Comparison of ENCODE assay signal across 21 cellular contexts in the genomic region with DNA sequence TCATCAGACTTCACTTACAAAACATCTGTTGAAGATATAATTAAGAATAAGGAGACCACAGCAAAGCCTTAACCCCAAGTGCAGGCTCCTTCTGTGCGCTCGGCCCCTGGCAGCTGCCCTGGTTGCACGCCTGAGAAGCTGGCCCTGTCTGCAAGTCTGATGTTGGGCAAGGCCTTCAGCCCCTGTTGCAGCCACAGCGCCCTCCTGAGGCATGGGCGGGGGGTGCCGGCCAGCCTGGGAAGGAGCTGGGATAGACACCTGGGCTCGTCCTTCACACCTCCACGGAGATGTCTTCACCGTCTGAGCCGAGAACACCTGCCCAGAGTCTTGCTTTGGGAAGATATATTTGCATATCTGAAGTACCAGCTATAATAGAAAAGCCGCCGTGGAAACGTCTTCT.
A peak's percentile ranks its signal among the peaks of the same experiment; 100 is the strongest.
DNase-seq lines count a peak whose midpoint lies in the region; ATAC-seq and TF ChIP-seq lines count a peak whose summit lies in the region.
"Had no signal": no experiment of that assay in that cellular context is flagged by ENCODE, and none has a peak within 500 bp of the region (broad histone marks: within the 10 kb centered on the region; RNA-seq: fewer than 3 reads in every experiment).

No MANE protein-coding gene starts in this region.

- H3K9me3 ChIP-seq in WERI-Rb-1 (ENCODE audit: severe bottlenecking) (no peaks in the 10 kb centered on the region), lower lobe of right lung (no peaks in the 10 kb centered on the region)
- H3K9me3 ChIP-seq: upper lobe of left lung had no signal

- CTCF ChIA-PET in HEK293T (lab: Yijun Ruan, JAX) = interaction anchor here (0.8 kb wide), 1 partner anchor 21 kb away, joined by 4 read pairs; no protein-coding TSS in a partner anchor

- H3K27ac ChIP-seq in WERI-Rb-1 = no peak overlapping the region
- H3K27ac ChIP-seq in lower lobe of right lung = no peak overlapping the region
- H3K27ac ChIP-seq: upper lobe of left lung had no signal

- POLR2A ChIA-PET in HEK293T (lab: Yijun Ruan, JAX) = no interaction called here

- ATAC-seq in lower lobe of right lung = no peak
- no peak for ATAC-seq in GM21447 (IDR thresholded peaks at IDR 0.05; ENCODE audit: unreplicated experiment)
- ATAC-seq: activated CD8-positive, alpha-beta memory T cell treated with anti-CD3 and anti-CD28 coated beads, Interleukin-2, amount 10 ng/mL, durations not matched to agents 7 days and 5 days; HepG2 had no signal

- no peaks in the 10 kb centered on the region for H3K27me3 ChIP-seq in WERI-Rb-1 (ENCODE audit: insufficient read depth, low read depth, severe bottlenecking)
- H3K27me3 ChIP-seq in lower lobe of right lung (ENCODE audit: low read depth) = peaks cover 13% of the 10 kb centered on the region
- H3K27me3 ChIP-seq: upper lobe of left lung had no signal

- no peaks in the 10 kb centered on the region for H3K4me1 ChIP-seq in lower lobe of right lung
- H3K4me1 ChIP-seq: upper lobe of left lung had no signal

- H3K4me3 ChIP-seq in WERI-Rb-1 (ENCODE audit: low read depth, low read length) (no peak overlapping the region), lower lobe of right lung (no peak overlapping the region)
- H3K4me3 ChIP-seq: upper lobe of left lung had no signal

- DNase-seq in NCI-H524 (lab: John Stamatoyannopoulos, UW) (peak; percentile 29 to 79), NCI-H524 treated with DMSO at 0.1 percent for 48 hours (lab: John Stamatoyannopoulos, UW) (no peak), HEK293T (ENCODE audit: extremely low spot score) (peak; percentile 45), WERI-Rb-1 (peak; percentile 29), lower lobe of right lung (peak; percentile 22), MV-4-11 (lab: John Stamatoyannopoulos, UW) (no peak), NCI-H2196 treated with DMSO at 0.1 percent for 48 hours (lab: John Stamatoyannopoulos, UW; ENCODE audit: unreplicated experiment) (no peak)
- DNase-seq: activated CD4-positive, alpha-beta T cell treated with anti-CD3 and anti-CD28 coated beads for 1 hour; activated CD8-positive, alpha-beta memory T cell treated with anti-CD3 and anti-CD28 coated beads, Interleukin-2, amount 10 ng/mL, durations not matched to agents 7 days and 5 days; cerebellar nuclear complex; COR-L47; effector CD4-positive, alpha-beta T cell; EL; foreskin melanocyte; hippocampal formation; islet precursor cell; mammary epithelial cell; NCI-H2171 treated with DMSO at 0.1 percent for 48 hours had no signal

- TF ChIP-seq CTCF in WERI-Rb-1 (IDR thresholded peaks at IDR 0.05; ENCODE audit: low read depth, low read length) (peak; percentile 54), lower lobe of right lung (IDR thresholded peaks at IDR 0.05) (no peak)

- intact Hi-C loops in lower lobe of right lung (cut with DNase I) = no loop called here

- H3K36me3 ChIP-seq in WERI-Rb-1 (no peaks in the 10 kb centered on the region), lower lobe of right lung (no peaks in the 10 kb centered on the region)
- H3K36me3 ChIP-seq: upper lobe of left lung had no signal

TF ChIP-seq in HEK293T, 16 proteins besides CTCF, POLR2A, EP300 and RAD21:
- TF ChIP-seq ELF4 (IDR thresholded peaks at IDR 0.05) (no peak), FOXM1 (IDR thresholded peaks at IDR 0.05; ENCODE audit: borderline replicate concordance) (no peak), ZNF384 (IDR thresholded peaks at IDR 0.05) (no peak), LEF1 (IDR thresholded peaks at IDR 0.05; ENCODE audit: borderline replicate concordance) (no peak), NFRKB (IDR thresholded peaks at IDR 0.05) (no peak), SP1 (IDR thresholded peaks at IDR 0.05) (no peak)

Comparison
In these comparisons a context has a peak if more than half of its experiments do, and no peak if none do; other contexts are left out.
1. DNase-seq: peak in NCI-H524 (2 of 2), HEK293T (single experiment), WERI-Rb-1 (single experiment) and lower lobe of right lung (single experiment); none in NCI-H524 treated with DMSO at 0.1 percent for 48 hours (single experiment), MV-4-11 (single experiment) and NCI-H2196 treated with DMSO at 0.1 percent for 48 hours (single experiment).